In the genomic region with DNA sequence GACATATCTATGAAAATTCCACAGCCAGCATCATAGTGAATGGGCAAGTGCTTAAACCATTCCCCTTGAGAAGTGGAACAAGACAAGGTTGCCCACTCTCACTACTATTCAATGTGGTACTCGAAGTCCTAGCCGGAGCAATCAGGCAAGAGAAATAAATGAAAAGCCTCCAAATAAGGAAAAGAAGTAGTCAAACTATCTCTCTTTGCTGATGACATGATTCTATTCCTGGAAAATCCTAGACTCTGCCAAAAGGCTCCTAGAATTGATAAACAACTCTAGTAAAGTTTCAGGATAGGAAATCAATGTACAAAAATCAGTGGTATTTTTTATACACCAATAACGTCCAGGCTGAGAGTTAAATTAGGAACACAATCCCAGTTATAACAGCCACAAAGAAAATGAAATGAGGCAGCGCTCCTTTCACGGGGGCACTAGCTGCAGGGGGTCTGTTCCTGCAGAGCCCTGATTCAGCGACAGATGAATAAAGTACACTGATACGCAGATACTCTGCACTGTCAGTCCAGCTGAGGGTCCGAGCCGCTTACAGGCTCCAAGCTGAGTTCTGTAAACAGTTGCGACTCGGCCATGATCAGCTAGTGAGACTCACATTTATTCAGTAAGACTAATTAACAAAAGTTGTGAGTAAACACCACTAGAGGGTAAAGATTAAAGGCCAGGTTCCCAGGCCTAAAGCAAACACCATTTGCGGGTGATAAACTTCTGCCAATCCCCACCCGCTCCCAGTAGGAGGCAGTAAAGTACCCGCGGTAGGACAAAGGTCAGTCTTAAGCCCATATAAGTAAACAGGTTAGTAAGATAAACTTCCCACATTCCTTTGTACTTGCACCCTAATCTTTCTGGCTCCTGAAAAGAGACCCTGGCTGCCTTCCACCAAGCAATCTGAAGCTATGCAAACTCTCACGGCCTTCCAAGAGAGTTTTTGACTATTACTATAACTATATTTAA, we compare ENCODE assay signal across 18 cellular contexts.
DNase-seq lines count a peak whose midpoint lies in the region; ATAC-seq and TF ChIP-seq lines count a peak whose summit lies in the region.
"Had no signal": no experiment of that assay in that cellular context is flagged by ENCODE, and none has a peak within 500 bp of the region (broad histone marks: within the 10 kb centered on the region; RNA-seq: fewer than 3 reads in every experiment).

No MANE protein-coding gene starts in this region.

- peaks cover 5% of the 10 kb centered on the region for H3K9me3 ChIP-seq in left ventricle myocardium inferior (replicated peaks)
- H3K9me3 ChIP-seq in lower lobe of right lung: no peaks in the 10 kb centered on the region
- H3K9me3 ChIP-seq in naive thymus-derived CD4-positive, alpha-beta T cell (ENCODE audit: control insufficient read depth in 2 of 3, low read length in 3 of 3): no peaks in the 10 kb centered on the region
- H3K9me3 ChIP-seq: breast epithelium, gastrocnemius medialis had no signal

- peak; percentile 24 for TF ChIP-seq CTCF in left ventricle myocardium inferior (IDR thresholded peaks at IDR 0.05; ENCODE audit: borderline replicate concordance)
- peak; percentile 37 for TF ChIP-seq CTCF in lower lobe of right lung (IDR thresholded peaks at IDR 0.05)

- H3K4me3 Mint-ChIP-seq in activated T-helper 1 cell treated with anti-CD3 and anti-CD28 coated beads, Interleukin-12 subunit alpha, Interleukin-12 subunit beta, Interleukin-2, Interleukin-4 antibody, amounts not matched to agents 30 ng/mL and 10 ng/mL and 1 ng/mL, durations not matched to agents 14 hours and 24 hours and 36 hours: no peak overlapping the region
- H3K4me3 Mint-ChIP-seq in naive thymus-derived CD4-positive, alpha-beta T cell: no peak overlapping the region
- H3K4me3 Mint-ChIP-seq in effector memory CD8-positive, alpha-beta T cell: no peak overlapping the region
- H3K4me3 Mint-ChIP-seq: activated naive CD4-positive, alpha-beta T cell treated with anti-CD3 and anti-CD28 coated beads, Interleukin-2, amount 10 ng/mL, durations not matched to agents 7 days and 5 days; T-helper 1 cell treated with Interleukin-12 subunit alpha and Interleukin-12 subunit beta and Interleukin-4 antibody, amounts not matched to agents 30 μg/mL and 1 μg/mL, for 36 hours had no signal

- no peaks in the 10 kb centered on the region for H3K4me1 ChIP-seq in left ventricle myocardium inferior
- no peaks in the 10 kb centered on the region for H3K4me1 ChIP-seq in lower lobe of right lung
- no peaks in the 10 kb centered on the region for H3K4me1 ChIP-seq in naive thymus-derived CD4-positive, alpha-beta T cell (ENCODE audit: control insufficient read depth in 2 of 2, insufficient read depth in 2 of 2, low read length in 2 of 2)
- H3K4me1 ChIP-seq: breast epithelium, gastrocnemius medialis had no signal

- no peaks in the 10 kb centered on the region for H3K36me3 ChIP-seq in left ventricle myocardium inferior
- no peaks in the 10 kb centered on the region for H3K36me3 ChIP-seq in lower lobe of right lung
- no peaks in the 10 kb centered on the region for H3K36me3 ChIP-seq in naive thymus-derived CD4-positive, alpha-beta T cell (ENCODE audit: control insufficient read depth in 2 of 3, insufficient read depth in 3 of 3, low read length in 3 of 3)
- H3K36me3 ChIP-seq: breast epithelium, gastrocnemius medialis had no signal

- H3K27me3 ChIP-seq in left ventricle myocardium inferior (ENCODE audit: low read depth) (no peaks in the 10 kb centered on the region), lower lobe of right lung (ENCODE audit: low read depth) (no peaks in the 10 kb centered on the region)
- H3K27me3 ChIP-seq in naive thymus-derived CD4-positive, alpha-beta T cell (ENCODE audit: control insufficient read depth in 2 of 2, insufficient read depth in 2 of 2, low read length in 2 of 2): no peaks in the 10 kb centered on the region
- H3K27me3 ChIP-seq: breast epithelium, gastrocnemius medialis had no signal

- H3K9me3 Mint-ChIP-seq in activated T-helper 1 cell treated with anti-CD3 and anti-CD28 coated beads, Interleukin-12 subunit alpha, Interleukin-12 subunit beta, Interleukin-2, Interleukin-4 antibody, amounts not matched to agents 30 ng/mL and 10 ng/mL and 1 ng/mL, durations not matched to agents 14 hours and 24 hours and 36 hours: peaks cover 6% of the 10 kb centered on the region
- peaks cover 0 to 19% (median 4%) of the 10 kb centered on the region in 11 donors for H3K9me3 Mint-ChIP-seq in naive thymus-derived CD4-positive, alpha-beta T cell
- peaks cover 5 to 15% of the 10 kb centered on the region in 2 donors for H3K9me3 Mint-ChIP-seq in effector memory CD8-positive, alpha-beta T cell
- H3K9me3 Mint-ChIP-seq: T-helper 1 cell treated with Interleukin-12 subunit alpha and Interleukin-12 subunit beta and Interleukin-4 antibody, amounts not matched to agents 30 μg/mL and 1 μg/mL, for 36 hours had no signal

- no peak for ATAC-seq in left ventricle myocardium superior
- peak; percentile 52 to 73 for ATAC-seq in lower lobe of right lung
- ATAC-seq in naive thymus-derived CD4-positive, alpha-beta T cell: no peak
- no peak for ATAC-seq in effector memory CD8-positive, alpha-beta T cell (replicated peaks)
- ATAC-seq in GM21619 (IDR thresholded peaks at IDR 0.05; ENCODE audit: unreplicated experiment): no peak
- ATAC-seq: gastrocnemius medialis had no signal

- no peaks in the 10 kb centered on the region for H3K36me3 Mint-ChIP-seq in activated T-helper 1 cell treated with anti-CD3 and anti-CD28 coated beads, Interleukin-12 subunit alpha, Interleukin-12 subunit beta, Interleukin-2, Interleukin-4 antibody, amounts not matched to agents 30 ng/mL and 10 ng/mL and 1 ng/mL, durations not matched to agents 14 hours and 24 hours and 36 hours (ENCODE audit: low read depth)
- no peaks in the 10 kb centered on the region for H3K36me3 Mint-ChIP-seq in naive thymus-derived CD4-positive, alpha-beta T cell
- no peaks in the 10 kb centered on the region for H3K36me3 Mint-ChIP-seq in effector memory CD8-positive, alpha-beta T cell (ENCODE audit: insufficient read depth)
- H3K36me3 Mint-ChIP-seq: activated naive CD4-positive, alpha-beta T cell treated with anti-CD3 and anti-CD28 coated beads, Interleukin-2, amount 10 ng/mL, durations not matched to agents 7 days and 5 days had no signal

- H3K27ac ChIP-seq in left ventricle myocardium inferior (replicated peaks) (no peak overlapping the region), lower lobe of right lung (no peak overlapping the region)
- H3K27ac ChIP-seq in naive thymus-derived CD4-positive, alpha-beta T cell (ENCODE audit: low read depth, low read length): no peak overlapping the region
- H3K27ac ChIP-seq: breast epithelium, gastrocnemius medialis had no signal

- POLR2A ChIA-PET in naive thymus-derived CD4-positive, alpha-beta T cell (lab: Charles Lee): no interaction called here

- no peak overlapping the region for H3K27ac Mint-ChIP-seq in activated T-helper 1 cell treated with anti-CD3 and anti-CD28 coated beads, Interleukin-12 subunit alpha, Interleukin-12 subunit beta, Interleukin-2, Interleukin-4 antibody, amounts not matched to agents 30 ng/mL and 10 ng/mL and 1 ng/mL, durations not matched to agents 14 hours and 24 hours and 36 hours
- H3K27ac Mint-ChIP-seq in naive thymus-derived CD4-positive, alpha-beta T cell: no peak overlapping the region
- H3K27ac Mint-ChIP-seq in effector memory CD8-positive, alpha-beta T cell: no peak overlapping the region
- H3K27ac Mint-ChIP-seq: activated naive CD4-positive, alpha-beta T cell treated with anti-CD3 and anti-CD28 coated beads, Interleukin-2, amount 10 ng/mL, durations not matched to agents 7 days and 5 days; T-helper 1 cell treated with Interleukin-12 subunit alpha and Interleukin-12 subunit beta and Interleukin-4 antibody, amounts not matched to agents 30 μg/mL and 1 μg/mL, for 36 hours had no signal

- intact Hi-C loops in left ventricle myocardium inferior (cut with micrococcal nuclease) (no loop called here), left ventricle myocardium superior (cut with micrococcal nuclease) (no loop called here), lower lobe of right lung (cut with DNase I) (no loop called here)
- intact Hi-C loops in activated T-helper 1 cell treated with anti-CD3 and anti-CD28 coated beads, Interleukin-12 subunit alpha, Interleukin-12 subunit beta, Interleukin-2, Interleukin-4 antibody, amounts not matched to agents 30 ng/mL and 10 ng/mL and 1 ng/mL, durations not matched to agents 14 hours and 24 hours and 36 hours (cut with micrococcal nuclease): no loop called here
- intact Hi-C loops in naive thymus-derived CD4-positive, alpha-beta T cell (cut with micrococcal nuclease): no loop called here

- H3K27me3 Mint-ChIP-seq in activated T-helper 1 cell treated with anti-CD3 and anti-CD28 coated beads, Interleukin-12 subunit alpha, Interleukin-12 subunit beta, Interleukin-2, Interleukin-4 antibody, amounts not matched to agents 30 ng/mL and 10 ng/mL and 1 ng/mL, durations not matched to agents 14 hours and 24 hours and 36 hours (ENCODE audit: insufficient read depth): no peaks in the 10 kb centered on the region
- no peaks in the 10 kb centered on the region for H3K27me3 Mint-ChIP-seq in naive thymus-derived CD4-positive, alpha-beta T cell
- no peaks in the 10 kb centered on the region for H3K27me3 Mint-ChIP-seq in effector memory CD8-positive, alpha-beta T cell
- H3K27me3 Mint-ChIP-seq: activated naive CD4-positive, alpha-beta T cell treated with anti-CD3 and anti-CD28 coated beads, Interleukin-2, amount 10 ng/mL, durations not matched to agents 7 days and 5 days had no signal

- no peaks in the 10 kb centered on the region for H3K4me1 Mint-ChIP-seq in activated T-helper 1 cell treated with anti-CD3 and anti-CD28 coated beads, Interleukin-12 subunit alpha, Interleukin-12 subunit beta, Interleukin-2, Interleukin-4 antibody, amounts not matched to agents 30 ng/mL and 10 ng/mL and 1 ng/mL, durations not matched to agents 14 hours and 24 hours and 36 hours (ENCODE audit: low read depth)
- no peaks in the 10 kb centered on the region for H3K4me1 Mint-ChIP-seq in naive thymus-derived CD4-positive, alpha-beta T cell
- no peaks in the 10 kb centered on the region for H3K4me1 Mint-ChIP-seq in effector memory CD8-positive, alpha-beta T cell (ENCODE audit: low read depth in 2 of 2)
- H3K4me1 Mint-ChIP-seq: activated naive CD4-positive, alpha-beta T cell treated with anti-CD3 and anti-CD28 coated beads, Interleukin-2, amount 10 ng/mL, durations not matched to agents 7 days and 5 days had no signal

- no peak overlapping the region for H3K4me3 ChIP-seq in left ventricle myocardium inferior
- no peak overlapping the region for H3K4me3 ChIP-seq in lower lobe of right lung
- no peak overlapping the region for H3K4me3 ChIP-seq in naive thymus-derived CD4-positive, alpha-beta T cell (ENCODE audit: low read length)
- H3K4me3 ChIP-seq: breast epithelium, gastrocnemius medialis had no signal

- DNase-seq in left ventricle myocardium inferior: no peak
- DNase-seq in left ventricle myocardium superior: no peak
- DNase-seq in ecto neural progenitor cell (ENCODE audit: low spot score): peak; percentile 49
- no peak for DNase-seq in lower lobe of right lung
- no peak for DNase-seq in activated T-helper 1 cell treated with anti-CD3 and anti-CD28 coated beads, Interleukin-12 subunit alpha, Interleukin-12 subunit beta, Interleukin-2, Interleukin-4 antibody, amounts not matched to agents 30 ng/mL and 10 ng/mL and 1 ng/mL, durations not matched to agents 14 hours and 24 hours and 36 hours (ENCODE audit: low spot score)
- DNase-seq in naive thymus-derived CD4-positive, alpha-beta T cell: no peak
- DNase-seq in effector memory CD8-positive, alpha-beta T cell: no peak
- DNase-seq: activated CD8-positive, alpha-beta memory T cell treated with anti-CD3 and anti-CD28 coated beads, Interleukin-2, amount 50 U/mL, for 4 hours; activated naive CD4-positive, alpha-beta T cell treated with anti-CD3 and anti-CD28 coated beads, Interleukin-2, amount 10 ng/mL, durations not matched to agents 7 days and 5 days; COR-L47; gastrocnemius medialis; kidney; NCI-H2107; NCI-H82; substantia nigra had no signal

- CTCF ChIA-PET in naive thymus-derived CD4-positive, alpha-beta T cell (lab: Charles Lee): no interaction called here

Comparison
In these comparisons a context has a peak if more than half of its experiments do, and no peak if none do; other contexts are left out.
1. ATAC-seq: peak in lower lobe of right lung (2 of 2); none in left ventricle myocardium superior (single experiment), naive thymus-derived CD4-positive, alpha-beta T cell (single experiment), effector memory CD8-positive, alpha-beta T cell (single experiment) and GM21619 (single experiment).